ENCODE assay signal across 11 cellular contexts in genomic region chr10:31912898-31913847, GRCh38. TPM values are rescaled to one million over a fixed set of nuclear protein-coding genes. Genes with fewer than 3 reads are reported as not detected.
DNase-seq lines count a peak whose midpoint lies in the region; ATAC-seq, FAIRE-seq and TF ChIP-seq lines count a peak whose summit lies in the region.
"Had no signal": no experiment of that assay in that cellular context is flagged by ENCODE, and none has a peak within 500 bp of the region (broad histone marks: within the 10 kb centered on the region; RNA-seq: fewer than 3 reads in every experiment).

No MANE protein-coding gene starts in this region.

- intact Hi-C loops in left ventricle myocardium superior (cut with micrococcal nuclease) (no loop called here), mucosa of descending colon (cut with DNase I, micrococcal nuclease) (no loop called here)

- CTCF ChIA-PET in SK-N-SH (lab: Yijun Ruan, JAX) = interaction anchor here (3.9 kb wide), 1 partner anchor 10 kb away, joined by 18 read pairs; no protein-coding TSS in a partner anchor

- POLR2A ChIA-PET in SK-N-SH (lab: Yijun Ruan, JAX) = no interaction called here

- H3K9me2 ChIP-seq in SK-N-SH = no peaks in the 10 kb centered on the region

- H3K79me2 ChIP-seq in SK-N-SH (ENCODE audit: insufficient read depth) = peaks cover 100% of the 10 kb centered on the region
- peaks cover 90% of the 10 kb centered on the region for H3K79me2 ChIP-seq in astrocyte (ENCODE audit: insufficient read depth, low read length)

- H3K4me3 ChIP-seq in SK-N-SH (ENCODE audit: low read depth in 2 of 2, low read length in 1 of 2) (no peak overlapping the region), astrocyte (ENCODE audit: insufficient read depth, low read depth, low read length) (no peak overlapping the region), mucosa of descending colon (no peak overlapping the region)

- ATAC-seq in SK-N-SH treated with all-trans-retinoic acid at 6 μM for 48 hours (no peak; the same call in 2 of the 3 replicates), left ventricle myocardium superior (peak; percentile 79), GM21717 (IDR thresholded peaks at IDR 0.05; ENCODE audit: unreplicated experiment) (no peak), GM21786 (IDR thresholded peaks at IDR 0.05; ENCODE audit: unreplicated experiment) (no peak), mucosa of descending colon (no peak)
- ATAC-seq in stimulated activated naive B cell treated with anti-CD40 and anti-IgM and Interleukin-4, amounts not matched to agents 10 μg/mL and 1 μg/mL and 100 μg/mL, for 72 hours (replicated peaks) = no peak

- peaks cover 23% of the 10 kb centered on the region for H3K4me1 Mint-ChIP-seq in astrocyte (ENCODE audit: low read depth, unreplicated experiment)
- peaks cover 33 to 70% of the 10 kb centered on the region in 2 donors for H3K4me1 Mint-ChIP-seq in stimulated activated naive B cell treated with anti-CD40 and anti-IgM and Interleukin-4, amounts not matched to agents 10 μg/mL and 1 μg/mL and 100 μg/mL, for 72 hours

- H3F3A ChIP-seq in SK-N-SH (replicated peaks; ENCODE audit: insufficient read depth) = peaks cover 5% of the 10 kb centered on the region

- H2AFZ ChIP-seq in SK-N-SH (ENCODE audit: low read depth) (no peak overlapping the region), astrocyte (ENCODE audit: low read depth, low read length) (no peak overlapping the region)

- H3K9me3 ChIP-seq in SK-N-SH (no peaks in the 10 kb centered on the region), astrocyte (ENCODE audit: insufficient read depth, low read depth, low read length) (no peaks in the 10 kb centered on the region), mucosa of descending colon (no peaks in the 10 kb centered on the region)

- TF ChIP-seq RAD21 in SK-N-SH (IDR thresholded peaks at IDR 0.05; ENCODE audit: low read length) = no peak

- H3K27me3 Mint-ChIP-seq in astrocyte (ENCODE audit: low read depth, unreplicated experiment) = no peaks in the 10 kb centered on the region
- H3K27me3 Mint-ChIP-seq in stimulated activated naive B cell treated with anti-CD40 and anti-IgM and Interleukin-4, amounts not matched to agents 10 μg/mL and 1 μg/mL and 100 μg/mL, for 72 hours = no peaks in the 10 kb centered on the region

- H3K27me3 ChIP-seq in SK-N-SH (ENCODE audit: insufficient read depth) (no peaks in the 10 kb centered on the region), astrocyte (ENCODE audit: insufficient read depth, low read length) (no peaks in the 10 kb centered on the region)

- H3K36me3 Mint-ChIP-seq in astrocyte (ENCODE audit: low read depth, unreplicated experiment) = no peaks in the 10 kb centered on the region
- peaks cover under 1 to 7% of the 10 kb centered on the region in 2 donors for H3K36me3 Mint-ChIP-seq in stimulated activated naive B cell treated with anti-CD40 and anti-IgM and Interleukin-4, amounts not matched to agents 10 μg/mL and 1 μg/mL and 100 μg/mL, for 72 hours

- H4K20me1 ChIP-seq in SK-N-SH (ENCODE audit: insufficient read depth) (peaks cover 98% of the 10 kb centered on the region), astrocyte (ENCODE audit: insufficient read depth, low read length) (peaks cover 66% of the 10 kb centered on the region)

- TF ChIP-seq CTCF in SK-N-SH (IDR thresholded peaks at IDR 0.05) = no peak
- TF ChIP-seq CTCF in astrocyte (IDR thresholded peaks at IDR 0.05; ENCODE audit: insufficient read depth, low read depth, low read length) = no peak
- no peak for TF ChIP-seq CTCF in mucosa of descending colon (IDR thresholded peaks at IDR 0.05)

- H3K27ac Mint-ChIP-seq in astrocyte (ENCODE audit: unreplicated experiment) = peak overlapping the region; percentile 3
- peak overlapping the region; percentile 40 for H3K27ac Mint-ChIP-seq in stimulated activated naive B cell treated with anti-CD40 and anti-IgM and Interleukin-4, amounts not matched to agents 10 μg/mL and 1 μg/mL and 100 μg/mL, for 72 hours

- H3K9me3 Mint-ChIP-seq in astrocyte (ENCODE audit: unreplicated experiment) = peaks cover 1% of the 10 kb centered on the region
- no peaks in the 10 kb centered on the region for H3K9me3 Mint-ChIP-seq in stimulated activated naive B cell treated with anti-CD40 and anti-IgM and Interleukin-4, amounts not matched to agents 10 μg/mL and 1 μg/mL and 100 μg/mL, for 72 hours

- H3K27ac ChIP-seq in SK-N-SH (ENCODE audit: low read depth in 2 of 2, low read length in 1 of 2) (peak overlapping the region in 1 of 2 experiments; percentile 18; a peak in 1 of 4 replicates), astrocyte (ENCODE audit: low read depth, low read length) (no peak overlapping the region)

- H3K36me3 ChIP-seq in SK-N-SH (replicated peaks in 1 of 2; ENCODE audit: control insufficient read depth in 1 of 2, insufficient read depth in 2 of 2, low read length in 1 of 2) (peaks cover 5 to 7% of the 10 kb centered on the region in 2 experiments), astrocyte (ENCODE audit: insufficient read depth, low read length) (no peaks in the 10 kb centered on the region), mucosa of descending colon (ENCODE audit: low read depth) (no peaks in the 10 kb centered on the region)

- peak overlapping the region; percentile 29 for H3K4me2 ChIP-seq in SK-N-SH
- peak overlapping the region; percentile 64 for H3K4me2 ChIP-seq in astrocyte (ENCODE audit: low read length)

- H3K4me3 Mint-ChIP-seq in astrocyte (ENCODE audit: unreplicated experiment) = peak overlapping the region; percentile 0
- no peak overlapping the region for H3K4me3 Mint-ChIP-seq in stimulated activated naive B cell treated with anti-CD40 and anti-IgM and Interleukin-4, amounts not matched to agents 10 μg/mL and 1 μg/mL and 100 μg/mL, for 72 hours

- H3K9ac ChIP-seq in SK-N-SH (no peak overlapping the region), astrocyte (ENCODE audit: low read length) (peak overlapping the region; percentile 7)

- DNase-seq in SK-N-SH (no peak), astrocyte (ENCODE audit: low read depth) (peak; percentile 45), left ventricle myocardium superior (peak; percentile 41), mucosa of descending colon (no peak)
- no peak for DNase-seq in stimulated activated naive B cell treated with anti-CD40 and anti-IgM and Interleukin-4, amounts not matched to agents 10 μg/mL and 1 μg/mL and 100 μg/mL, for 72 hours
- DNase-seq: activated CD4-positive, alpha-beta T cell treated with anti-CD3 and anti-CD28 coated beads, Interleukin-2, amount 50 U/mL, for 1 hour; amniotic stem cell; stimulated activated CD4-positive, alpha-beta T cell treated with anti-CD3 and anti-CD28 coated beads, Interleukin-4, amount 100 ng/mL, for 1 hour had no signal

- H3K4me1 ChIP-seq in SK-N-SH (ENCODE audit: control insufficient read depth in 1 of 2, insufficient read depth in 2 of 2, low read depth in 1 of 2, low read length in 1 of 2) (peaks cover 2 to 25% of the 10 kb centered on the region in 2 experiments; a peak in 2 of 4 replicates), astrocyte (ENCODE audit: insufficient read depth, low read length) (peaks cover 18% of the 10 kb centered on the region), mucosa of descending colon (ENCODE audit: low read depth) (no peaks in the 10 kb centered on the region)

- no peak for TF ChIP-seq EP300 in SK-N-SH (IDR thresholded peaks at IDR 0.05; ENCODE audit: borderline replicate concordance in 1 of 2, low read depth in 1 of 2, low read length in 1 of 2)

- peak; percentile 76 for FAIRE-seq in astrocyte (lab: Jason Lieb, UNC)

- 76% methylated on average over 10 of the region's 10 CpGs for WGBS in SK-N-SH (ENCODE audit: low lambda C conversion rate)

TF ChIP-seq in SK-N-SH, 30 proteins besides CTCF, POLR2A, EP300 and RAD21 (continues in another document):
- TF ChIP-seq IRF3 (IDR thresholded peaks at IDR 0.05; ENCODE audit: low read depth, low read length) = no peak
- no peak for TF ChIP-seq USF2 (IDR thresholded peaks at IDR 0.05; ENCODE audit: borderline replicate concordance, low read depth, low read length)

TF ChIP-seq in SK-N-SH treated with all-trans-retinoic acid at 6 μM for 48 hours, 23 proteins besides CTCF, POLR2A, EP300 and RAD21 (continues in another document):
- TF ChIP-seq GLIS3 (CRISPR knock-in tag; IDR thresholded peaks at IDR 0.05) = no peak
- TF ChIP-seq ZC3H10 (CRISPR knock-in tag; IDR thresholded peaks at IDR 0.05) = no peak
- TF ChIP-seq BACH2 (CRISPR knock-in tag; IDR thresholded peaks at IDR 0.05; ENCODE audit: borderline replicate concordance) = no peak
- no peak for TF ChIP-seq RARB (CRISPR knock-in tag; IDR thresholded peaks at IDR 0.05)
- TF ChIP-seq ISL1 (CRISPR knock-in tag; IDR thresholded peaks at IDR 0.05) = no peak
- TF ChIP-seq, protein P1, sequence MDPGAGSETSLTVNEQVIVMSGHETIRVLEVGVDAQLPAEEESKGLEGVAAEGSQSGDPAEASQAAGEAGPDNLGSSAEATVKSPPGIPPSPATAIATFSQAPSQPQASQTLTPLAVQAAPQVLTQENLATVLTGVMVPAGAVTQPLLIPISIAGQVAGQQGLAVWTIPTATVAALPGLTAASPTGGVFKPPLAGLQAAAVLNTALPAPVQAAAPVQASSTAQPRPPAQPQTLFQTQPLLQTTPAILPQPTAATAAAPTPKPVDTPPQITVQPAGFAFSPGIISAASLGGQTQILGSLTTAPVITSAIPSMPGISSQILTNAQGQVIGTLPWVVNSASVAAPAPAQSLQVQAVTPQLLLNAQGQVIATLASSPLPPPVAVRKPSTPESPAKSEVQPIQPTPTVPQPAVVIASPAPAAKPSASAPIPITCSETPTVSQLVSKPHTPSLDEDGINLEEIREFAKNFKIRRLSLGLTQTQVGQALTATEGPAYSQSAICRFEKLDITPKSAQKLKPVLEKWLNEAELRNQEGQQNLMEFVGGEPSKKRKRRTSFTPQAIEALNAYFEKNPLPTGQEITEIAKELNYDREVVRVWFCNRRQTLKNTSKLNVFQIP (CRISPR knock-in tag; IDR thresholded peaks at IDR 0.05; ENCODE audit: borderline replicate concordance, low read depth) = no peak
- TF ChIP-seq ZNF8 (CRISPR knock-in tag; IDR thresholded peaks at IDR 0.05) = no peak
- no peak for TF ChIP-seq ARNTL (CRISPR knock-in tag; IDR thresholded peaks at IDR 0.05; ENCODE audit: borderline replicate concordance, low read depth)
- TF ChIP-seq PPARA (CRISPR knock-in tag; IDR thresholded peaks at IDR 0.05; ENCODE audit: borderline replicate concordance) = no peak
- TF ChIP-seq ZFP30 (CRISPR knock-in tag; IDR thresholded peaks at IDR 0.05) = no peak
- TF ChIP-seq ZNF70 (CRISPR knock-in tag; IDR thresholded peaks at IDR 0.05) = no peak
- no peak for TF ChIP-seq OSR1 (CRISPR knock-in tag; IDR thresholded peaks at IDR 0.05)

RNA-seq across cellular contexts. Expression of gene ARHGAP12, which starts 15.5 kb away (rescaled TPM):
- polyA plus RNA-seq in SK-N-SH (2012; rRNA removed) = 8.6 and 12.2 TPM in 2 replicates
- polyA plus RNA-seq in SK-N-SH (2012; cell fraction: cytosol; rRNA removed) = 12.2 and 14.3 TPM in 2 replicates
- 9.5 and 23.9 TPM in 2 replicates for polyA plus RNA-seq in SK-N-SH (2012; cell fraction: nucleus; rRNA removed)
- 21.3 and 24.9 TPM in 2 replicates for total RNA-seq in astrocyte
- 21.1 TPM for total RNA-seq in left ventricle myocardium superior
- total RNA-seq in mucosa of descending colon = 10 to 100 TPM; 37.2 to 44.4 (median 44.3) TPM

Comparison
In these comparisons a context has a peak if more than half of its experiments do, and no peak if none do; other contexts are left out.
1. DNase-seq: peak in astrocyte (single experiment) and left ventricle myocardium superior (single experiment); none in SK-N-SH (single experiment), stimulated activated naive B cell treated with anti-CD40 and anti-IgM and Interleukin-4, amounts not matched to agents 10 μg/mL and 1 μg/mL and 100 μg/mL, for 72 hours (single experiment) and mucosa of descending colon (0 of 3).